8 cellular contexts compared by ENCODE assay signal in genomic region chr19:2611483-2612464, GRCh38.
DNase-seq lines count a peak whose midpoint lies in the region; FAIRE-seq and TF ChIP-seq lines count a peak whose summit lies in the region.

No MANE protein-coding gene starts in this region.

- CTCF ChIA-PET in RWPE1 (lab: Yijun Ruan, JAX) = interaction anchor here (0.6 to 2.0 kb wide), 23 partner anchors 9 to 1766 kb away, joined by 3 to 25 read pairs (median 5); partner anchors contain the start of genes GADD45B and LMNB2

- peaks cover 13 to 35% (median 26%) of the 10 kb centered on the region in 4 donors for H3K4me1 ChIP-seq in esophagus muscularis mucosa
- peaks cover 0 to 23% (median 12%) of the 10 kb centered on the region in 4 donors for H3K4me1 ChIP-seq in sigmoid colon
- H3K4me1 ChIP-seq in small intestine (ENCODE audit: control insufficient read depth in 2 of 2, insufficient read depth in 1 of 2, low read depth in 1 of 2, low read length in 1 of 2) = no peaks in the 10 kb centered on the region

- no peak for FAIRE-seq in small intestine (lab: Jason Lieb, UNC)

- intact Hi-C loops in esophagus muscularis mucosa (cut with DNase I) = loop anchor here (1.0 to 5.0 kb wide), 2 partner anchors 34 to 136 kb away; no protein-coding TSS in a partner anchor
- intact Hi-C loops in sigmoid colon (cut with DNase I) = loop anchor here (1.0 kb wide), 2 partner anchors 32 to 136 kb away; no protein-coding TSS in a partner anchor
- intact Hi-C loops in dorsolateral prefrontal cortex (cut with DNase I) = loop anchor here in 1 of 2 donors (1.0 to 5.0 kb wide), 4 partner anchors 32 to 184 kb away; partner anchors contain the start of gene TIMM13

- H3K27me3 ChIP-seq in esophagus muscularis mucosa (no peaks in the 10 kb centered on the region), sigmoid colon (no peaks in the 10 kb centered on the region), small intestine (ENCODE audit: control insufficient read depth in 2 of 2, insufficient read depth in 2 of 2, low read length in 2 of 2) (no peaks in the 10 kb centered on the region), dorsolateral prefrontal cortex (no peaks in the 10 kb centered on the region)

- no peak for DNase-seq in GM12864 (ENCODE audit: low read depth)
- DNase-seq in RWPE1 (ENCODE audit: low spot score) = no peak
- DNase-seq in esophagus muscularis mucosa (ENCODE audit: extremely low spot score) = no peak
- DNase-seq in sigmoid colon = peak; percentile 56
- no peak for DNase-seq in small intestine
- no peak for DNase-seq in HK-2 (ENCODE audit: unreplicated experiment)
- DNase-seq in DMS53 (lab: John Stamatoyannopoulos, UW) = no peak
- DNase-seq in dorsolateral prefrontal cortex = no peak

- H3K9me3 ChIP-seq in esophagus muscularis mucosa (no peaks in the 10 kb centered on the region), sigmoid colon (no peaks in the 10 kb centered on the region), small intestine (ENCODE audit: control insufficient read depth, low read depth) (no peaks in the 10 kb centered on the region)

- TF ChIP-seq CTCF in GM12864 (IDR thresholded peaks at IDR 0.05; ENCODE audit: low read depth, low read length, missing control alignments) (peak; percentile 21), RWPE1 (conservative IDR thresholded peaks at IDR 0.05; ENCODE audit: low read depth) (peak; percentile 50), esophagus muscularis mucosa (IDR thresholded peaks at IDR 0.05) (no peak), sigmoid colon (IDR thresholded peaks at IDR 0.05) (no peak), dorsolateral prefrontal cortex (IDR thresholded peaks at IDR 0.05 in 54 of 56, conservative IDR thresholded peaks at IDR 0.05 in 2 of 56; ENCODE audit: low read depth in 1 of 56, partially characterized antibody in 56 of 56) (peak in 26 of 56 donors; percentile 2 to 62 (median 21))

- WGBS in esophagus muscularis mucosa = 71% methylated on average over 33 of the region's 34 CpGs
- 63 to 72% methylated on average over 34 of the region's 34 CpGs for WGBS in sigmoid colon, 2 donors
- 57 to 69% (median 59%) methylated on average over 34 of the region's 34 CpGs for WGBS in small intestine, 3 donors

- H3K36me3 ChIP-seq in esophagus muscularis mucosa (no peaks in the 10 kb centered on the region), sigmoid colon (no peaks in the 10 kb centered on the region), small intestine (ENCODE audit: control insufficient read depth in 2 of 2, insufficient read depth in 2 of 2, low read length in 2 of 2) (no peaks in the 10 kb centered on the region)

- TF ChIP-seq POLR2A in esophagus muscularis mucosa (IDR thresholded peaks at IDR 0.05; ENCODE audit: low read depth) (no peak), sigmoid colon (IDR thresholded peaks at IDR 0.05) (no peak)

- H3K4me3 ChIP-seq in GM12864 (ENCODE audit: low read depth, low read length) (no peak overlapping the region; the same call in 1 of the 2 replicates), esophagus muscularis mucosa (peak overlapping the region; percentile 50 to 59 (median 54)), sigmoid colon (peak overlapping the region in 2 of 4 donors; percentile 48 to 50), small intestine (ENCODE audit: low read depth in 1 of 2, low read length in 2 of 2) (no peak overlapping the region), dorsolateral prefrontal cortex (peak overlapping the region in 26 of 59 donors; percentile 34 to 71 (median 57))

- TF ChIP-seq EP300 in esophagus muscularis mucosa (IDR thresholded peaks at IDR 0.05) (no peak), sigmoid colon (IDR thresholded peaks at IDR 0.05) (no peak)

- H3K27ac ChIP-seq in RWPE1 (peak overlapping the region; percentile 84), esophagus muscularis mucosa (replicated peaks in 1 of 4) (peak overlapping the region; percentile 89 to 92 (median 90)), sigmoid colon (peak overlapping the region; percentile 87 to 94 (median 88)), small intestine (ENCODE audit: low read depth in 1 of 2, low read length in 1 of 2) (no peak overlapping the region), dorsolateral prefrontal cortex (peak overlapping the region in 16 of 59 donors; percentile 53 to 84 (median 66))

- POLR2A ChIA-PET in RWPE1 (lab: Yijun Ruan, JAX; ENCODE audit: low non-redundant PET) = interaction anchor here (0.6 to 1.7 kb wide), 2 partner anchors 69 to 134 kb away, joined by 5 to 7 read pairs; no protein-coding TSS in a partner anchor

Comparison
In these comparisons a context has a peak if more than half of its experiments do, and no peak if none do; other contexts are left out.
1. H3K4me3 ChIP-seq: peak in esophagus muscularis mucosa (4 of 4); none in GM12864 (single experiment) and small intestine (0 of 2).
2. CTCF ChIP-seq: peak in GM12864 (single experiment) and RWPE1 (single experiment); none in esophagus muscularis mucosa (0 of 3) and sigmoid colon (0 of 4).
3. H3K27ac ChIP-seq: peak in RWPE1 (single experiment), esophagus muscularis mucosa (4 of 4) and sigmoid colon (4 of 4); none in small intestine (0 of 2).